Comparison of ENCODE assay signal across 17 cellular contexts in genomic region chr4:8773124-8773931, GRCh38.
"Had no signal": no experiment of that assay in that cellular context is flagged by ENCODE, and none has a peak within 500 bp of the region (broad histone marks: within the 10 kb centered on the region; RNA-seq: fewer than 3 reads in every experiment).

No MANE protein-coding gene starts in this region.

- H3K27me3 ChIP-seq: adrenal gland, thyroid gland, uterus had no signal

- H3K9me3 Mint-ChIP-seq: activated B cell treated with CpG ODN at 0.5 μM for 24 hours; activated T-cell treated with anti-CD3 and anti-CD28 coated beads, Interleukin-2, amount 50 U/mL, for 24 hours; nephron; T-helper 1 cell treated with Interleukin-12 subunit alpha and Interleukin-12 subunit beta and Interleukin-4 antibody, amounts not matched to agents 30 μg/mL and 1 μg/mL, for 36 hours had no signal

- H3K27ac Mint-ChIP-seq: activated B cell treated with CpG ODN at 0.5 μM for 24 hours; activated CD8-positive, alpha-beta memory T cell treated with anti-CD3 and anti-CD28 coated beads, Interleukin-2, amount 10 ng/mL, durations not matched to agents 7 days and 5 days; activated T-cell treated with anti-CD3 and anti-CD28 coated beads, Interleukin-2, amount 50 U/mL, for 24 hours; nephron; T-helper 1 cell treated with Interleukin-12 subunit alpha and Interleukin-12 subunit beta and Interleukin-4 antibody, amounts not matched to agents 30 μg/mL and 1 μg/mL, for 36 hours had no signal

- H3K4me1 Mint-ChIP-seq: activated B cell treated with CpG ODN at 0.5 μM for 24 hours; activated CD8-positive, alpha-beta memory T cell treated with anti-CD3 and anti-CD28 coated beads, Interleukin-2, amount 10 ng/mL, durations not matched to agents 7 days and 5 days; nephron had no signal

- H3K27ac ChIP-seq: adrenal gland, epithelial cell of prostate, gastroesophageal sphincter, skin epidermis, thyroid gland, uterus had no signal

- H3K4me3 ChIP-seq: adrenal gland, gastroesophageal sphincter, skin epidermis, thyroid gland, uterus had no signal

- H3K9me3 ChIP-seq: adrenal gland, gastroesophageal sphincter, thyroid gland, uterus had no signal

- ATAC-seq: activated CD8-positive, alpha-beta memory T cell treated with anti-CD3 and anti-CD28 coated beads, Interleukin-2, amount 10 ng/mL, durations not matched to agents 7 days and 5 days; gastroesophageal sphincter had no signal

- H3K4me3 Mint-ChIP-seq: activated B cell treated with CpG ODN at 0.5 μM for 24 hours; activated CD8-positive, alpha-beta memory T cell treated with anti-CD3 and anti-CD28 coated beads, Interleukin-2, amount 10 ng/mL, durations not matched to agents 7 days and 5 days; activated T-cell treated with anti-CD3 and anti-CD28 coated beads, Interleukin-2, amount 50 U/mL, for 24 hours; nephron; T-helper 1 cell treated with Interleukin-12 subunit alpha and Interleukin-12 subunit beta and Interleukin-4 antibody, amounts not matched to agents 30 μg/mL and 1 μg/mL, for 36 hours had no signal

- H3K36me3 Mint-ChIP-seq: activated CD8-positive, alpha-beta memory T cell treated with anti-CD3 and anti-CD28 coated beads, Interleukin-2, amount 10 ng/mL, durations not matched to agents 7 days and 5 days had no signal

- H3K36me3 ChIP-seq: adrenal gland, gastroesophageal sphincter, thyroid gland, uterus had no signal

- H3K27me3 Mint-ChIP-seq: activated B cell treated with CpG ODN at 0.5 μM for 24 hours; activated CD8-positive, alpha-beta memory T cell treated with anti-CD3 and anti-CD28 coated beads, Interleukin-2, amount 10 ng/mL, durations not matched to agents 7 days and 5 days; activated T-cell treated with anti-CD3 and anti-CD28 coated beads, Interleukin-2, amount 50 U/mL, for 24 hours had no signal

- DNase-seq: activated B cell treated with CpG ODN at 0.5 μM for 24 hours; activated CD8-positive, alpha-beta memory T cell treated with anti-CD3 and anti-CD28 coated beads, Interleukin-2, amount 10 ng/mL, durations not matched to agents 7 days and 5 days; activated gamma-delta T cell treated with Interleukin-2 at 50 U/mL for 16 hours; activated T-cell treated with anti-CD3 and anti-CD28 coated beads, Interleukin-2, amount 50 U/mL, for 24 hours; adrenal gland; central memory CD4-positive, alpha-beta T cell; cortex of kidney; effector memory CD4-positive, alpha-beta T cell; kidney glomerular epithelial cell; mammary epithelial cell; thyroid gland; uterus had no signal

- H3K4me1 ChIP-seq: adrenal gland, gastroesophageal sphincter, thyroid gland, uterus had no signal
